ENCODE assay signal across 16 cellular contexts in genomic region chr6:81450180-81450579, GRCh38.
DNase-seq lines count a peak whose midpoint lies in the region; ATAC-seq, FAIRE-seq and TF ChIP-seq lines count a peak whose summit lies in the region.
"Had no signal": no experiment of that assay in that cellular context is flagged by ENCODE, and none has a peak within 500 bp of the region (broad histone marks: within the 10 kb centered on the region; RNA-seq: fewer than 3 reads in every experiment).

No MANE protein-coding gene starts in this region.

- H3K36me3 Mint-ChIP-seq in HFFc6 (ENCODE audit: low read depth) (no peaks in the 10 kb centered on the region), astrocyte (ENCODE audit: low read depth, unreplicated experiment) (no peaks in the 10 kb centered on the region)

- H3K36me3 ChIP-seq in astrocyte (ENCODE audit: insufficient read depth, low read length) (no peaks in the 10 kb centered on the region), aorta (ENCODE audit: control insufficient read depth in 1 of 2, insufficient read depth in 2 of 2, low read length in 1 of 2) (no peaks in the 10 kb centered on the region)
- H3K36me3 ChIP-seq: BLaER1 treated with 17β-estradiol and CSF1 and Interleukin-3, amounts not matched to agents 10 nM and 100 nM had no signal

- H3K4me2 ChIP-seq in astrocyte (ENCODE audit: low read length) = no peak overlapping the region
- H3K4me2 ChIP-seq: BLaER1 treated with 17β-estradiol and CSF1 and Interleukin-3, amounts not matched to agents 10 nM and 100 nM had no signal

- no peak overlapping the region for H2AFZ ChIP-seq in astrocyte (ENCODE audit: low read depth, low read length)

- H3K27me3 Mint-ChIP-seq in HFFc6 (ENCODE audit: insufficient read depth) (no peaks in the 10 kb centered on the region), astrocyte (ENCODE audit: low read depth, unreplicated experiment) (no peaks in the 10 kb centered on the region)

- no peak overlapping the region for H3K9ac ChIP-seq in astrocyte (ENCODE audit: low read length)
- H3K9ac ChIP-seq: BLaER1 treated with 17β-estradiol and CSF1 and Interleukin-3, amounts not matched to agents 10 nM and 100 nM had no signal

- 56 to 60% methylated on average over 2 of the region's 2 CpGs for WGBS in aorta, 2 donors

- H3K27ac ChIP-seq in astrocyte (ENCODE audit: low read depth, low read length) (no peak overlapping the region), aorta (ENCODE audit: low read depth in 1 of 2, low read length in 2 of 2) (no peak overlapping the region)
- H3K27ac ChIP-seq: BLaER1 treated with 17β-estradiol and CSF1 and Interleukin-3, amounts not matched to agents 10 nM and 100 nM; psoas muscle; SK-N-MC had no signal

- TF ChIP-seq CTCF in HFFc6 (IDR thresholded peaks at IDR 0.05) (peak; percentile 61), astrocyte (IDR thresholded peaks at IDR 0.05; ENCODE audit: insufficient read depth, low read depth, low read length) (no peak)

- peak overlapping the region; percentile 66 for H3K27ac Mint-ChIP-seq in HFFc6
- H3K27ac Mint-ChIP-seq in astrocyte (ENCODE audit: unreplicated experiment) = no peak overlapping the region

- no peak overlapping the region for H3K4me3 Mint-ChIP-seq in HFFc6
- H3K4me3 Mint-ChIP-seq in astrocyte (ENCODE audit: unreplicated experiment) = no peak overlapping the region

- ATAC-seq in HG03571 (IDR thresholded peaks at IDR 0.05; ENCODE audit: unreplicated experiment) (no peak), aorta (ENCODE audit: low FRiP score) (no peak), GM21723 (IDR thresholded peaks at IDR 0.05; ENCODE audit: unreplicated experiment) (no peak), HG02970 (IDR thresholded peaks at IDR 0.05; ENCODE audit: low FRiP score, unreplicated experiment) (no peak)
- ATAC-seq: psoas muscle had no signal

- H3K9me3 Mint-ChIP-seq in HFFc6 (no peaks in the 10 kb centered on the region), astrocyte (ENCODE audit: unreplicated experiment) (no peaks in the 10 kb centered on the region)

- no peak overlapping the region for H3K4me3 ChIP-seq in astrocyte (ENCODE audit: insufficient read depth, low read depth, low read length)
- no peak overlapping the region for H3K4me3 ChIP-seq in aorta (ENCODE audit: low read length in 2 of 2)
- H3K4me3 ChIP-seq: BLaER1 treated with 17β-estradiol and CSF1 and Interleukin-3, amounts not matched to agents 10 nM and 100 nM; psoas muscle; SK-N-MC had no signal

- no peaks in the 10 kb centered on the region for H4K20me1 ChIP-seq in astrocyte (ENCODE audit: insufficient read depth, low read length)
- H4K20me1 ChIP-seq: BLaER1 treated with 17β-estradiol and CSF1 and Interleukin-3, amounts not matched to agents 10 nM and 100 nM had no signal

- FAIRE-seq in astrocyte (lab: Jason Lieb, UNC) = no peak
- FAIRE-seq: colon had no signal

- H3K9me3 ChIP-seq in astrocyte (ENCODE audit: insufficient read depth, low read depth, low read length) (no peaks in the 10 kb centered on the region), aorta (ENCODE audit: control insufficient read depth, low read length) (no peaks in the 10 kb centered on the region)
- H3K9me3 ChIP-seq: BLaER1 treated with 17β-estradiol and CSF1 and Interleukin-3, amounts not matched to agents 10 nM and 100 nM; psoas muscle had no signal

- H3K27me3 ChIP-seq in astrocyte (ENCODE audit: insufficient read depth, low read length) (no peaks in the 10 kb centered on the region), aorta (ENCODE audit: control insufficient read depth in 1 of 2, insufficient read depth in 2 of 2, low read length in 1 of 2) (no peaks in the 10 kb centered on the region)
- H3K27me3 ChIP-seq: BLaER1 treated with 17β-estradiol and CSF1 and Interleukin-3, amounts not matched to agents 10 nM and 100 nM had no signal

- H3K79me2 ChIP-seq in astrocyte (ENCODE audit: insufficient read depth, low read length) = no peaks in the 10 kb centered on the region

- H3K4me1 ChIP-seq in astrocyte (ENCODE audit: insufficient read depth, low read length) (no peaks in the 10 kb centered on the region), aorta (ENCODE audit: control insufficient read depth in 1 of 2, insufficient read depth in 2 of 2, low read length in 2 of 2) (peaks cover 0 to 4% of the 10 kb centered on the region in 2 donors)
- H3K4me1 ChIP-seq: BLaER1 treated with 17β-estradiol and CSF1 and Interleukin-3, amounts not matched to agents 10 nM and 100 nM; psoas muscle had no signal

- peaks cover 13% of the 10 kb centered on the region for H3K4me1 Mint-ChIP-seq in HFFc6 (ENCODE audit: low read depth)
- H3K4me1 Mint-ChIP-seq in astrocyte (ENCODE audit: low read depth, unreplicated experiment) = no peaks in the 10 kb centered on the region

- DNase-seq in AG08395 (ENCODE audit: low spot score) = peak; percentile 67
- DNase-seq in HFFc6 = peak; percentile 89
- peak; percentile 75 for DNase-seq in astrocyte (ENCODE audit: low read depth)
- DNase-seq in islet precursor cell = peak; percentile 42
- no peak for DNase-seq in aorta
- DNase-seq: activated CD4-positive, alpha-beta T cell treated with anti-CD3 and anti-CD28 coated beads for 4 hours; GOT3; Kasumi-1; NCI-H526; psoas muscle had no signal

- intact Hi-C loops in aorta (cut with DNase I) = no loop called here

Comparison
In these comparisons a context has a peak if more than half of its experiments do, and no peak if none do; other contexts are left out.
1. DNase-seq: peak in AG08395 (single experiment), HFFc6 (single experiment), astrocyte (single experiment) and islet precursor cell (single experiment); none in aorta (0 of 2).